Comparison of ENCODE assay signal across 24 cellular contexts in genomic region chr1:2221271-2221670, GRCh38.
"Had no signal": no experiment of that assay in that cellular context is flagged by ENCODE, and none has a peak within 500 bp of the region (broad histone marks: within the 10 kb centered on the region; RNA-seq: fewer than 3 reads in every experiment).

No MANE protein-coding gene starts in this region.

- H3K27ac Mint-ChIP-seq: memory B cell, natural killer cell, progenitor cell of endocrine pancreas had no signal

- H3K36me3 ChIP-seq: neutrophil, pancreas, thoracic aorta, tibial nerve, upper lobe of left lung had no signal

- H3K9me3 Mint-ChIP-seq: natural killer cell had no signal

- H3K4me3 ChIP-seq: dorsolateral prefrontal cortex, hepatocyte, lung, pancreas, smooth muscle cell, thoracic aorta, tibial nerve, upper lobe of left lung had no signal

- DNase-seq: cortex of kidney; dorsolateral prefrontal cortex; effector CD4-positive, alpha-beta T cell; head of caudate nucleus; kidney; natural killer cell; pancreas; stimulated activated CD4-positive, alpha-beta T cell treated with anti-CD3 and anti-CD28 coated beads, Interleukin-12 subunit alpha, Interleukin-12 subunit beta, amount 100 ng/mL, for 4 hours; stimulated activated CD4-positive, alpha-beta T cell treated with anti-CD3 and anti-CD28 coated beads, Interleukin-1b, Interleukin-23, amount 100 ng/mL, for 48 hours; stimulated activated CD4-positive, alpha-beta T cell treated with anti-CD3 and anti-CD28 coated beads, Interleukin-4, amount 100 ng/mL, for 1 hour; stimulated activated CD8-positive, alpha-beta memory T cell treated with anti-CD3 and anti-CD28 coated beads, Interleukin-4, amount 100 ng/mL, for 48 hours; stimulated activated naive CD4-positive, alpha-beta T cell; substantia nigra; upper lobe of left lung had no signal

- H3K36me3 Mint-ChIP-seq: memory B cell, natural killer cell had no signal

- H3K9me3 ChIP-seq: neutrophil, pancreas, thoracic aorta, tibial nerve, upper lobe of left lung had no signal

- H3K4me3 Mint-ChIP-seq: memory B cell, natural killer cell had no signal

- ATAC-seq: left lobe of liver, natural killer cell, pancreas, sciatic nerve had no signal

- H3K27ac ChIP-seq: hepatocyte, neutrophil, pancreas, thoracic aorta, tibial nerve, upper lobe of left lung had no signal

- H3K27me3 Mint-ChIP-seq: memory B cell had no signal

- H3K27me3 ChIP-seq: dorsolateral prefrontal cortex, hepatocyte, pancreas, tibial nerve, upper lobe of left lung had no signal

- H3K4me1 ChIP-seq: pancreas had no signal
